10 cellular contexts compared by ENCODE assay signal in the genomic region with DNA sequence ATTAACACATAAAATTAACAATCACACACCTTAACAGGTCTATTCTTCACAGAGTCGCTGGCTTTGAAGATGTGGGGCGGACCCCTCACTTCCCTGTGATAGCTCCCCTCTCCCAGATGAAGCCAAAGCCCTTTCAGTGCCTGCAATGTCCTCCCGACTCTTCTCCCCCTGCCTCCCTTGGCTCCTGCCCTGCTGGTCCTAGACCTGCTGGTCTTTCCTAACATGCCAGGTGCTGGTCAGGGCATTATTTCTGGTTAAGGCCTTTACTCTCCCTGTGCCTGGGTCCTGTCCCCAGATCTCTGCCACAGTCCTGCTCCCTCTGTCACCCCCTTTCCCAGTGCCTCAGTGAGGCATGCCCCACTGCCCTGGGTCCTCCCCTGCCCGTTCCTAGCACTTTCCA. TPM values are rescaled to one million over a fixed set of nuclear protein-coding genes. Genes with fewer than 3 reads are reported as not detected.
"Had no signal": no experiment of that assay in that cellular context is flagged by ENCODE, and none has a peak within 500 bp of the region (broad histone marks: within the 10 kb centered on the region; RNA-seq: fewer than 3 reads in every experiment).

No MANE protein-coding gene starts in this region.

- H3K4me1 ChIP-seq: HAP-1 had no signal

- H3K9ac ChIP-seq: GM23248 had no signal

- H3K4me3 Mint-ChIP-seq: HFFc6 had no signal

- H2AFZ ChIP-seq: GM23248 had no signal

- H3K27ac ChIP-seq: GM23248 had no signal

- H3K4me3 ChIP-seq: GM23248, HAP-1, K562 had no signal

- H3K9me3 ChIP-seq: HAP-1 had no signal

- H3K36me3 ChIP-seq: HAP-1 had no signal

- H3K27ac Mint-ChIP-seq: HFFc6 had no signal

- DNase-seq: GM23248, GOT3, H7, HFFc6, IMR-90 had no signal

- H3K9me3 Mint-ChIP-seq: HFFc6 had no signal

- ATAC-seq: HCT116, K562 had no signal

RNA-seq across cellular contexts. Expression of a gene that starts 12.2 kb away (rescaled TPM):
- total RNA-seq: GM23248, H4, H7, HFFc6, HT-29, IMR-90, K562 had no signal
- polyA plus RNA-seq: GM23248, IMR-90, K562 had no signal
